In the genomic region with DNA sequence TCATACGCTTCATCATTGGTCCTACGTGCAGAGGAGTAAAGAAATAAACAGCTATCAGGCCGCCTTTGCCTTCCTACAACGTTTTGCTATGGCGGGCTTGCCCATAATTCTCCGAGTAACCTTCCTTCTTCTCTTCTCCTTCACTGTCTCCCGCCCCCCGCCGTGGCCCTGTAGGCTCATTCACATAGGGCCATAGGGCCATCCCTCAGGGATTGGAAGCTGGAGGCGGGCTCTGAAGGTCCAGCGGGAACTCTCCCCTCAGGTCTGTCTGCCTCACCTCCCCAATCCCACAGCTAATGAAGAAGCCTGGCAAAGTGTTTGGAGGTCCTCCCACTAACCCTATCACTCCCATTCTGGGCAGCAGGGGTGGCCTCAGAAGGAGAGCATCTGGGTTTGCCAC, we compare ENCODE assay signal across 22 cellular contexts. TPM values are rescaled to one million over a fixed set of nuclear protein-coding genes. Genes with fewer than 3 reads are reported as not detected.
"Had no signal": no experiment of that assay in that cellular context is flagged by ENCODE, and none has a peak within 500 bp of the region (broad histone marks: within the 10 kb centered on the region; RNA-seq: fewer than 3 reads in every experiment).

No MANE protein-coding gene starts in this region.

- H3K9me3 ChIP-seq: colonic mucosa, mucosa of descending colon, sigmoid colon, upper lobe of right lung had no signal

- H3K27ac ChIP-seq: colonic mucosa, sigmoid colon, upper lobe of right lung had no signal

- H3K4me1 ChIP-seq: colonic mucosa had no signal

- DNase-seq: activated CD4-positive, alpha-beta T cell treated with anti-CD3 and anti-CD28 coated beads, Interleukin-2, amount 50 U/mL, for 1 hour; activated CD4-positive, CD25-positive, alpha-beta regulatory T cell treated with anti-CD3 and anti-CD28 coated beads, Interleukin-2, amount 50 U/mL, for 72 hours; activated CD8-positive, alpha-beta memory T cell treated with anti-CD3 and anti-CD28 coated beads for 24 hours; activated CD8-positive, alpha-beta memory T cell treated with anti-CD3 and anti-CD28 coated beads, Interleukin-2, amount 50 U/mL, for 48 hours; activated effector memory CD4-positive, alpha-beta T cell treated with Interleukin-2 at 50 U/mL for 16 hours; activated naive CD4-positive, alpha-beta T cell treated with anti-CD3 and anti-CD28 coated beads, Interleukin-2, amount 10 ng/mL, durations not matched to agents 7 days and 5 days; activated naive CD8-positive, alpha-beta T cell treated with anti-CD3 and anti-CD28 coated beads, Interleukin-2, amount 50 U/mL, for 24 hours; activated T-cell treated with anti-CD3 and anti-CD28 coated beads, Interleukin-2, amount 50 U/mL, for 48 hours; aorta; erythroblast; hypothalamus; left ventricle myocardium superior; posterior cingulate gyrus; sigmoid colon; stimulated activated CD4-positive, alpha-beta T cell treated with anti-CD3 and anti-CD28 coated beads, Interleukin-4, amount 100 ng/mL, for 4 hours; upper lobe of right lung had no signal

- FAIRE-seq: endometrium, frontal cortex had no signal

- H3K36me3 ChIP-seq: colonic mucosa, sigmoid colon, upper lobe of right lung had no signal

- H3K27me3 ChIP-seq: colonic mucosa, upper lobe of right lung had no signal

- H3K4me3 ChIP-seq: colonic mucosa, mucosa of descending colon, sigmoid colon, upper lobe of right lung had no signal

- ATAC-seq: activated naive CD8-positive, alpha-beta T cell treated with anti-CD3 and anti-CD28 coated beads, Interleukin-2, amount 50 U/mL, for 24 hours; left ventricle myocardium superior; stimulated activated memory B cell treated with anti-CD40 and anti-IgM and Interleukin-4, amounts not matched to agents 10 μg/mL and 1 μg/mL and 100 μg/mL, for 72 hours; upper lobe of right lung had no signal

RNA-seq across cellular contexts. Expression of a gene that starts 43.6 kb away (rescaled TPM):
- total RNA-seq: kidney epithelial cell had no signal
